ENCODE assay signal across 27 cellular contexts in the genomic region with DNA sequence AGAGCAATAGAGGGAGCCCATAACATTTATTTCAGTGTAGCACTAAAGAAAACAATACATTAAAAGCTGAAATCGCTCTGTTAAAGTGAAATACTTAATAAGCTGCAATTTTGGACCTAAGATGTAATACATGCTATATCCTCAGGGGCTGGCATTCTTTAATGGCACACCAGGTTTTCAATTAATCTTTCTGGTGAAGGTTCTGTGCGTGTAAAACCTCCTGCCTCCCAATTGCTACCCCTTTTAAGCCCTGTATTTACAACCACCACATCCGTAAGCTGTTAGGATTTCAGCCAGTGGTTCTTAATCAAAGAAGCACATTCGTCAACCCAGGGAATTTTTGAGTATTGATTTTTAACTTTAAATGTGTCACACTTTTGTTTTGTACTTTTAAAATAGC. TPM values are rescaled to one million over a fixed set of nuclear protein-coding genes. Genes with fewer than 3 reads are reported as not detected.
DNase-seq lines count a peak whose midpoint lies in the region; ATAC-seq, FAIRE-seq and TF ChIP-seq lines count a peak whose summit lies in the region.
"Had no signal": no experiment of that assay in that cellular context is flagged by ENCODE, and none has a peak within 500 bp of the region (broad histone marks: within the 10 kb centered on the region; RNA-seq: fewer than 3 reads in every experiment).

No MANE protein-coding gene starts in this region.

- H3K27me3 ChIP-seq in astrocyte (ENCODE audit: insufficient read depth, low read length) = no peaks in the 10 kb centered on the region

- peak overlapping the region; percentile 29 for H3K27ac Mint-ChIP-seq in astrocyte (ENCODE audit: unreplicated experiment)
- H3K27ac Mint-ChIP-seq in mesothelial cell of epicardium = peak overlapping the region; percentile 8
- H3K27ac Mint-ChIP-seq in type B pancreatic cell = no peak overlapping the region
- H3K27ac Mint-ChIP-seq: B cell; CD8-positive, alpha-beta T cell had no signal

- no peak overlapping the region for H3K4me3 Mint-ChIP-seq in astrocyte (ENCODE audit: unreplicated experiment)
- no peak overlapping the region for H3K4me3 Mint-ChIP-seq in mesothelial cell of epicardium
- no peak overlapping the region for H3K4me3 Mint-ChIP-seq in type B pancreatic cell
- H3K4me3 Mint-ChIP-seq: B cell; CD8-positive, alpha-beta T cell had no signal

- H3K9me3 Mint-ChIP-seq in astrocyte (ENCODE audit: unreplicated experiment) = no peaks in the 10 kb centered on the region
- no peaks in the 10 kb centered on the region for H3K9me3 Mint-ChIP-seq in mesothelial cell of epicardium
- H3K9me3 Mint-ChIP-seq in type B pancreatic cell = no peaks in the 10 kb centered on the region
- H3K9me3 Mint-ChIP-seq: CD8-positive, alpha-beta T cell had no signal

- FAIRE-seq in astrocyte (lab: Jason Lieb, UNC) = no peak
- FAIRE-seq: GM12891 had no signal

- no peaks in the 10 kb centered on the region for H3K79me2 ChIP-seq in astrocyte (ENCODE audit: insufficient read depth, low read length)

- no peak overlapping the region for H3K4me3 ChIP-seq in astrocyte (ENCODE audit: insufficient read depth, low read depth, low read length)
- H3K4me3 ChIP-seq: HAP-1 had no signal

- no peaks in the 10 kb centered on the region for H3K9me3 ChIP-seq in astrocyte (ENCODE audit: insufficient read depth, low read depth, low read length)
- H3K9me3 ChIP-seq: Caco-2, HAP-1 had no signal

- H3K4me1 Mint-ChIP-seq in astrocyte (ENCODE audit: low read depth, unreplicated experiment) (peaks cover 27% of the 10 kb centered on the region), mesothelial cell of epicardium (peaks cover 49% of the 10 kb centered on the region), type B pancreatic cell (ENCODE audit: unreplicated experiment) (peaks cover 11% of the 10 kb centered on the region)

- TF ChIP-seq CTCF in astrocyte (IDR thresholded peaks at IDR 0.05; ENCODE audit: insufficient read depth, low read depth, low read length) (peak; percentile 3), mesothelial cell of epicardium (IDR thresholded peaks at IDR 0.05; ENCODE audit: unreplicated experiment) (peak; percentile 48), type B pancreatic cell (conservative IDR thresholded peaks at IDR 0.05) (peak; percentile 39)

- peak; percentile 43 for DNase-seq in NCI-H82 (lab: John Stamatoyannopoulos, UW)
- DNase-seq in NCI-H82 treated with DMSO at 0.1 percent for 48 hours (lab: John Stamatoyannopoulos, UW; ENCODE audit: unreplicated experiment) = no peak
- peak; percentile 19 for DNase-seq in astrocyte (ENCODE audit: low read depth)
- DNase-seq in mesothelial cell of epicardium (ENCODE audit: low spot score in 2 of 2, unreplicated experiment in 2 of 2) = no peak
- no peak for DNase-seq in type B pancreatic cell (ENCODE audit: extremely low spot score, unreplicated experiment)
- no peak for DNase-seq in sciatic nerve (ENCODE audit: low spot score)
- DNase-seq in activated naive CD4-positive, alpha-beta T cell treated with Interleukin-2 at 50 U/mL for 16 hours = no peak
- DNase-seq in T-helper 9 cell = no peak
- DNase-seq: CD8-positive, alpha-beta T cell; DMS 273 treated with DMSO at 0.1 percent for 48 hours; DMS79; EL; GF-D8; GOT3; MV-4-11; NCI-H1105; NCI-H1436 treated with DMSO at 0.1 percent for 48 hours; NCI-H187 treated with DMSO at 0.1 percent for 48 hours; NCI-H2171 treated with DMSO at 0.1 percent for 48 hours; NCI-H345; NCI-H510A treated with DMSO at 0.1 percent for 48 hours had no signal

- H3K27ac ChIP-seq in astrocyte (ENCODE audit: low read depth, low read length) = no peak overlapping the region
- H3K27ac ChIP-seq: 22Rv1, C4-2B had no signal

- H3K9ac ChIP-seq in astrocyte (ENCODE audit: low read length) = no peak overlapping the region

- H3K36me3 Mint-ChIP-seq in astrocyte (ENCODE audit: low read depth, unreplicated experiment) (no peaks in the 10 kb centered on the region), mesothelial cell of epicardium (no peaks in the 10 kb centered on the region), type B pancreatic cell (no peaks in the 10 kb centered on the region)
- H3K36me3 Mint-ChIP-seq: CD8-positive, alpha-beta T cell had no signal

- no peaks in the 10 kb centered on the region for H4K20me1 ChIP-seq in astrocyte (ENCODE audit: insufficient read depth, low read length)

- no peaks in the 10 kb centered on the region for H3K36me3 ChIP-seq in astrocyte (ENCODE audit: insufficient read depth, low read length)
- H3K36me3 ChIP-seq: HAP-1 had no signal

- intact Hi-C loops in sciatic nerve (cut with DNase I) = no loop called here

- H3K4me2 ChIP-seq in astrocyte (ENCODE audit: low read length) = no peak overlapping the region

- peaks cover 10% of the 10 kb centered on the region for H3K4me1 ChIP-seq in astrocyte (ENCODE audit: insufficient read depth, low read length)

- H3K27me3 Mint-ChIP-seq in astrocyte (ENCODE audit: low read depth, unreplicated experiment) = no peaks in the 10 kb centered on the region
- no peaks in the 10 kb centered on the region for H3K27me3 Mint-ChIP-seq in mesothelial cell of epicardium (ENCODE audit: low read depth)
- no peaks in the 10 kb centered on the region for H3K27me3 Mint-ChIP-seq in type B pancreatic cell
- H3K27me3 Mint-ChIP-seq: B cell had no signal

- no peak for ATAC-seq in sciatic nerve
- ATAC-seq: CD8-positive, alpha-beta T cell had no signal

- H2AFZ ChIP-seq in astrocyte (ENCODE audit: low read depth, low read length) = no peak overlapping the region

RNA-seq across cellular contexts. Expression of a gene that starts 7.6 kb away (rescaled TPM):
- 22.5 and 23.5 TPM in 2 replicates for total RNA-seq in astrocyte
- total RNA-seq in mesothelial cell of epicardium = 8.0 to 10.0 TPM (median 8.2 TPM) in 3 replicates
- 12.2 and 12.8 TPM in 2 replicates for total RNA-seq in type B pancreatic cell (ENCODE audit: low replicate concordance)
- 10.7 TPM for total RNA-seq in sciatic nerve

RNA-seq across cellular contexts. Expression of a gene that starts 14.0 kb away (rescaled TPM):
- total RNA-seq in astrocyte (69.6 and 75.8 TPM in 2 replicates), mesothelial cell of epicardium (31.7 to 34.9 TPM (median 32.4 TPM) in 3 replicates), type B pancreatic cell (ENCODE audit: low replicate concordance) (17.1 and 33.5 TPM in 2 replicates), sciatic nerve (35.9 TPM)

Comparison
In these comparisons a context has a peak if more than half of its experiments do, and no peak if none do; other contexts are left out.
1. DNase-seq: peak in NCI-H82 (single experiment) and astrocyte (single experiment); none in NCI-H82 treated with DMSO at 0.1 percent for 48 hours (single experiment), mesothelial cell of epicardium (0 of 2), type B pancreatic cell (single experiment), sciatic nerve (single experiment), activated naive CD4-positive, alpha-beta T cell treated with Interleukin-2 at 50 U/mL for 16 hours (single experiment) and T-helper 9 cell (single experiment).
2. Peak in every context shown above with its lines, with median percentiles within 50 percentile points of each other: CTCF ChIP-seq.